Comparison of ENCODE assay signal across 24 cellular contexts in genomic region chr4:108115168-108115526, GRCh38. TPM values are rescaled to one million over a fixed set of nuclear protein-coding genes. Genes with fewer than 3 reads are reported as not detected.
DNase-seq lines count a peak whose midpoint lies in the region; ATAC-seq and TF ChIP-seq lines count a peak whose summit lies in the region.
"Had no signal": no experiment of that assay in that cellular context is flagged by ENCODE, and none has a peak within 500 bp of the region (broad histone marks: within the 10 kb centered on the region; RNA-seq: fewer than 3 reads in every experiment).

No MANE protein-coding gene starts in this region.

- peaks cover 82 to 97% of the 10 kb centered on the region in 2 donors for H3K4me1 ChIP-seq in naive thymus-derived CD4-positive, alpha-beta T cell (ENCODE audit: control insufficient read depth in 2 of 2, insufficient read depth in 2 of 2, low read length in 2 of 2)
- H3K4me1 ChIP-seq in PC-9 (replicated peaks; ENCODE audit: insufficient read depth): peaks cover 16% of the 10 kb centered on the region
- no peaks in the 10 kb centered on the region for H3K4me1 ChIP-seq in SJCRH30
- H3K4me1 ChIP-seq: esophagus muscularis mucosa had no signal

- intact Hi-C loops in activated CD4-positive, alpha-beta T cell treated with anti-CD3 and anti-CD28 coated beads, Interleukin-2, amount 10 ng/mL, durations not matched to agents 24 days and 14 days (cut with micrococcal nuclease): no loop called here
- intact Hi-C loops in CD4-positive, alpha-beta T cell (cut with DNase I, micrococcal nuclease): loop anchor here (2.0 to 10.0 kb wide), 3 partner anchors 34 to 63 kb away; partner anchors contain the start of gene LEF1 (in 1 of the 2)
- intact Hi-C loops in activated T-helper 1 cell treated with anti-CD3 and anti-CD28 coated beads, Interleukin-12 subunit alpha, Interleukin-12 subunit beta, Interleukin-2, Interleukin-4 antibody, amounts not matched to agents 30 ng/mL and 10 ng/mL and 1 ng/mL, durations not matched to agents 14 hours and 24 hours and 36 hours (cut with micrococcal nuclease): loop anchor here (1.0 to 10.0 kb wide), 3 partner anchors 15 to 1450 kb away; partner anchors contain the start of genes MCUB and RPL34
- intact Hi-C loops in naive thymus-derived CD4-positive, alpha-beta T cell (cut with micrococcal nuclease): loop anchor here in 1 of 2 donors (5.0 kb wide), 1 partner anchor 317 kb away; no protein-coding TSS in a partner anchor
- intact Hi-C loops in PC-9 (cut with micrococcal nuclease; ENCODE audit: unreplicated experiment): no loop called here

- no peaks in the 10 kb centered on the region for H3K27me3 ChIP-seq in CD4-positive, alpha-beta T cell (ENCODE audit: control insufficient read depth, insufficient read depth, low read length)
- H3K27me3 ChIP-seq in naive thymus-derived CD4-positive, alpha-beta T cell (ENCODE audit: control insufficient read depth in 2 of 2, insufficient read depth in 2 of 2, low read length in 2 of 2): no peaks in the 10 kb centered on the region
- H3K27me3 ChIP-seq in PC-9 (ENCODE audit: insufficient read depth, low read depth) (no peaks in the 10 kb centered on the region), SJCRH30 (no peaks in the 10 kb centered on the region)
- H3K27me3 ChIP-seq: body of pancreas, esophagus muscularis mucosa, suprapubic skin had no signal

- no TSS peak for BruUV-seq in PC-9 (replicated peaks; lab: Mats Ljungman, UMichigan)

- CTCF ChIA-PET in CD4-positive, alpha-beta T cell (lab: Charles Lee): interaction anchor here (0.9 to 3.3 kb wide), 6 partner anchors 15 to 85 kb away, joined by 3 to 11 read pairs (median 4); no protein-coding TSS in a partner anchor
- CTCF ChIA-PET in naive thymus-derived CD4-positive, alpha-beta T cell (lab: Charles Lee): interaction anchor here (0.6 to 1.6 kb wide), 7 partner anchors 24 to 397 kb away, joined by 3 to 5 read pairs (median 4); no protein-coding TSS in a partner anchor
- CTCF ChIA-PET in PC-9 (lab: Charles Lee): interaction anchor here (0.5 kb wide), 1 partner anchor 134 kb away, joined by 5 read pairs; no protein-coding TSS in a partner anchor

- no peaks in the 10 kb centered on the region for H3K79me2 ChIP-seq in PC-9 (ENCODE audit: low read depth)

- H3K4me3 ChIP-seq in naive thymus-derived CD4-positive, alpha-beta T cell (ENCODE audit: low read length): peak overlapping the region; percentile 10
- H3K4me3 ChIP-seq in PC-9 (no peak overlapping the region), SJCRH30 (no peak overlapping the region)
- H3K4me3 ChIP-seq: body of pancreas, coronary artery, esophagus muscularis mucosa, skin epidermis, suprapubic skin had no signal

- peaks cover 6% of the 10 kb centered on the region; the same call in 1 of the 2 replicates for H4K20me1 ChIP-seq in PC-9 (ENCODE audit: insufficient read depth)

- no peak for TF ChIP-seq CTCF in CD4-positive, alpha-beta T cell (IDR thresholded peaks at IDR 0.05)
- no peak for TF ChIP-seq CTCF in PC-9 (conservative IDR thresholded peaks at IDR 0.05)

- H3K27ac Mint-ChIP-seq in activated CD4-positive, alpha-beta T cell treated with anti-CD3 and anti-CD28 coated beads, Interleukin-2, amount 10 ng/mL, durations not matched to agents 24 days and 14 days: peak overlapping the region; percentile 87
- H3K27ac Mint-ChIP-seq in CD4-positive, alpha-beta T cell: peak overlapping the region; percentile 92
- peak overlapping the region; percentile 95 for H3K27ac Mint-ChIP-seq in activated T-helper 1 cell treated with anti-CD3 and anti-CD28 coated beads, Interleukin-12 subunit alpha, Interleukin-12 subunit beta, Interleukin-2, Interleukin-4 antibody, amounts not matched to agents 30 ng/mL and 10 ng/mL and 1 ng/mL, durations not matched to agents 14 hours and 24 hours and 36 hours
- H3K27ac Mint-ChIP-seq in naive thymus-derived CD4-positive, alpha-beta T cell: peak overlapping the region; percentile 84 to 98 (median 90)
- H3K27ac Mint-ChIP-seq: B cell, endodermal cell, memory B cell had no signal

- no peaks in the 10 kb centered on the region for H3K27me3 Mint-ChIP-seq in activated CD4-positive, alpha-beta T cell treated with anti-CD3 and anti-CD28 coated beads, Interleukin-2, amount 10 ng/mL, durations not matched to agents 24 days and 14 days
- no peaks in the 10 kb centered on the region for H3K27me3 Mint-ChIP-seq in CD4-positive, alpha-beta T cell
- no peaks in the 10 kb centered on the region for H3K27me3 Mint-ChIP-seq in activated T-helper 1 cell treated with anti-CD3 and anti-CD28 coated beads, Interleukin-12 subunit alpha, Interleukin-12 subunit beta, Interleukin-2, Interleukin-4 antibody, amounts not matched to agents 30 ng/mL and 10 ng/mL and 1 ng/mL, durations not matched to agents 14 hours and 24 hours and 36 hours (ENCODE audit: insufficient read depth)
- H3K27me3 Mint-ChIP-seq in naive thymus-derived CD4-positive, alpha-beta T cell: no peaks in the 10 kb centered on the region

- peak overlapping the region; percentile 89 for H3K27ac ChIP-seq in CD4-positive, alpha-beta T cell (ENCODE audit: low read depth, low read length)
- H3K27ac ChIP-seq in naive thymus-derived CD4-positive, alpha-beta T cell (ENCODE audit: low read depth, low read length): peak overlapping the region; percentile 80
- no peak overlapping the region for H3K27ac ChIP-seq in PC-9
- no peak overlapping the region for H3K27ac ChIP-seq in SJCRH30
- H3K27ac ChIP-seq: body of pancreas, coronary artery, esophagus muscularis mucosa, suprapubic skin had no signal

- no peaks in the 10 kb centered on the region for H3K9me2 ChIP-seq in PC-9 (ENCODE audit: insufficient read depth)

- POLR2A ChIA-PET in CD4-positive, alpha-beta T cell (lab: Charles Lee): interaction anchor here (0.7 to 14.8 kb wide), 20 partner anchors 7 to 84 kb away, joined by 3 to 216 read pairs (median 9); partner anchors contain the start of gene LEF1
- POLR2A ChIA-PET in naive thymus-derived CD4-positive, alpha-beta T cell (lab: Charles Lee): interaction anchor here (0.6 to 24.0 kb wide), 18 partner anchors 8 to 353 kb away, joined by 3 to 400 read pairs (median 10); partner anchors contain the start of gene LEF1
- POLR2A ChIA-PET in PC-9 (lab: Charles Lee; ENCODE audit: unreplicated experiment): interaction anchor here (0.7 kb wide), 1 partner anchor 37 kb away, joined by 3 read pairs; no protein-coding TSS in a partner anchor

- H2AFZ ChIP-seq in PC-9: no peak overlapping the region

- H3K36me3 ChIP-seq in naive thymus-derived CD4-positive, alpha-beta T cell (ENCODE audit: control insufficient read depth in 2 of 3, insufficient read depth in 3 of 3, low read length in 3 of 3): peaks cover 0 to 9% (median 7%) of the 10 kb centered on the region in 3 experiments
- H3K36me3 ChIP-seq in PC-9 (ENCODE audit: low read depth) (no peaks in the 10 kb centered on the region), SJCRH30 (no peaks in the 10 kb centered on the region)
- H3K36me3 ChIP-seq: esophagus muscularis mucosa, suprapubic skin had no signal

- H3K4me3 Mint-ChIP-seq in activated CD4-positive, alpha-beta T cell treated with anti-CD3 and anti-CD28 coated beads, Interleukin-2, amount 10 ng/mL, durations not matched to agents 24 days and 14 days: peak overlapping the region; percentile 73
- H3K4me3 Mint-ChIP-seq in CD4-positive, alpha-beta T cell: peak overlapping the region; percentile 28
- peak overlapping the region; percentile 30 for H3K4me3 Mint-ChIP-seq in activated T-helper 1 cell treated with anti-CD3 and anti-CD28 coated beads, Interleukin-12 subunit alpha, Interleukin-12 subunit beta, Interleukin-2, Interleukin-4 antibody, amounts not matched to agents 30 ng/mL and 10 ng/mL and 1 ng/mL, durations not matched to agents 14 hours and 24 hours and 36 hours
- H3K4me3 Mint-ChIP-seq in naive thymus-derived CD4-positive, alpha-beta T cell: peak overlapping the region; percentile 69 to 89 (median 80)
- H3K4me3 Mint-ChIP-seq: B cell, endodermal cell, memory B cell had no signal

- H3K4me2 ChIP-seq in PC-9: no peak overlapping the region

- H3F3A ChIP-seq in PC-9 (ENCODE audit: insufficient read depth, low read depth): peaks cover 6% of the 10 kb centered on the region

- H3K9me3 ChIP-seq in CD4-positive, alpha-beta T cell (ENCODE audit: control insufficient read depth, low read length): no peaks in the 10 kb centered on the region
- no peaks in the 10 kb centered on the region for H3K9me3 ChIP-seq in naive thymus-derived CD4-positive, alpha-beta T cell (ENCODE audit: control insufficient read depth in 2 of 3, low read length in 3 of 3)
- H3K9me3 ChIP-seq in PC-9 (ENCODE audit: insufficient read depth, low read depth): no peaks in the 10 kb centered on the region
- H3K9me3 ChIP-seq in SJCRH30 (replicated peaks): no peaks in the 10 kb centered on the region
- H3K9me3 ChIP-seq: body of pancreas, esophagus muscularis mucosa, suprapubic skin had no signal

- no peak for ATAC-seq in CD4-positive, alpha-beta T cell (ENCODE audit: poor library complexity)
- no peak for ATAC-seq in naive thymus-derived CD4-positive, alpha-beta T cell
- ATAC-seq: body of pancreas, left colon, Right ventricle myocardium inferior had no signal

- peaks cover 40% of the 10 kb centered on the region for H3K36me3 Mint-ChIP-seq in activated CD4-positive, alpha-beta T cell treated with anti-CD3 and anti-CD28 coated beads, Interleukin-2, amount 10 ng/mL, durations not matched to agents 24 days and 14 days (ENCODE audit: low read depth)
- peaks cover 86% of the 10 kb centered on the region for H3K36me3 Mint-ChIP-seq in CD4-positive, alpha-beta T cell (ENCODE audit: low read depth)
- H3K36me3 Mint-ChIP-seq in activated T-helper 1 cell treated with anti-CD3 and anti-CD28 coated beads, Interleukin-12 subunit alpha, Interleukin-12 subunit beta, Interleukin-2, Interleukin-4 antibody, amounts not matched to agents 30 ng/mL and 10 ng/mL and 1 ng/mL, durations not matched to agents 14 hours and 24 hours and 36 hours (ENCODE audit: low read depth): peaks cover 35% of the 10 kb centered on the region
- H3K36me3 Mint-ChIP-seq in naive thymus-derived CD4-positive, alpha-beta T cell: peaks cover 10 to 54% (median 38%) of the 10 kb centered on the region in 5 donors
- H3K36me3 Mint-ChIP-seq: memory B cell had no signal

- DNase-seq in activated CD4-positive, alpha-beta T cell treated with anti-CD3 and anti-CD28 coated beads, Interleukin-2, amount 10 ng/mL, durations not matched to agents 24 days and 14 days: peak; percentile 52
- no peak for DNase-seq in activated CD4-positive, alpha-beta T cell treated with anti-CD3 and anti-CD28 coated beads for 1 hour
- DNase-seq in CD4-positive, alpha-beta T cell: no peak
- no peak for DNase-seq in activated T-helper 1 cell treated with anti-CD3 and anti-CD28 coated beads, Interleukin-12 subunit alpha, Interleukin-12 subunit beta, Interleukin-2, Interleukin-4 antibody, amounts not matched to agents 30 ng/mL and 10 ng/mL and 1 ng/mL, durations not matched to agents 14 hours and 24 hours and 36 hours (ENCODE audit: low spot score)
- no peak for DNase-seq in naive thymus-derived CD4-positive, alpha-beta T cell
- no peak for DNase-seq in globus pallidus (ENCODE audit: low spot score)
- DNase-seq in PC-9: no peak
- no peak for DNase-seq in SJCRH30
- DNase-seq: body of pancreas, EL, endodermal cell, foreskin melanocyte, H7, left colon, NCI-H2081, NCI-H226, NCI-H774 had no signal

- H3K4me1 Mint-ChIP-seq in activated CD4-positive, alpha-beta T cell treated with anti-CD3 and anti-CD28 coated beads, Interleukin-2, amount 10 ng/mL, durations not matched to agents 24 days and 14 days: peaks cover 89% of the 10 kb centered on the region
- H3K4me1 Mint-ChIP-seq in CD4-positive, alpha-beta T cell (ENCODE audit: low read depth): peaks cover 97% of the 10 kb centered on the region
- H3K4me1 Mint-ChIP-seq in activated T-helper 1 cell treated with anti-CD3 and anti-CD28 coated beads, Interleukin-12 subunit alpha, Interleukin-12 subunit beta, Interleukin-2, Interleukin-4 antibody, amounts not matched to agents 30 ng/mL and 10 ng/mL and 1 ng/mL, durations not matched to agents 14 hours and 24 hours and 36 hours (ENCODE audit: low read depth): peaks cover 98% of the 10 kb centered on the region
- H3K4me1 Mint-ChIP-seq in naive thymus-derived CD4-positive, alpha-beta T cell: peaks cover 67 to 100% (median 97%) of the 10 kb centered on the region in 7 donors

- peaks cover 4% of the 10 kb centered on the region for H3K9me3 Mint-ChIP-seq in activated CD4-positive, alpha-beta T cell treated with anti-CD3 and anti-CD28 coated beads, Interleukin-2, amount 10 ng/mL, durations not matched to agents 24 days and 14 days
- no peaks in the 10 kb centered on the region for H3K9me3 Mint-ChIP-seq in CD4-positive, alpha-beta T cell
- no peaks in the 10 kb centered on the region for H3K9me3 Mint-ChIP-seq in activated T-helper 1 cell treated with anti-CD3 and anti-CD28 coated beads, Interleukin-12 subunit alpha, Interleukin-12 subunit beta, Interleukin-2, Interleukin-4 antibody, amounts not matched to agents 30 ng/mL and 10 ng/mL and 1 ng/mL, durations not matched to agents 14 hours and 24 hours and 36 hours
- H3K9me3 Mint-ChIP-seq in naive thymus-derived CD4-positive, alpha-beta T cell: no peaks in the 10 kb centered on the region
- H3K9me3 Mint-ChIP-seq: endodermal cell, memory B cell had no signal

RNA-seq across cellular contexts. Expression of gene LEF1, which starts 53.6 kb away (rescaled TPM):
- total RNA-seq in activated CD4-positive, alpha-beta T cell treated with anti-CD3 and anti-CD28 coated beads, Interleukin-2, amount 10 ng/mL, durations not matched to agents 24 days and 14 days: 131 and 141 TPM in 2 replicates
- 100 to 1,000 TPM; 409 to 438 TPM for total RNA-seq in CD4-positive, alpha-beta T cell
- total RNA-seq in activated T-helper 1 cell treated with anti-CD3 and anti-CD28 coated beads, Interleukin-12 subunit alpha, Interleukin-12 subunit beta, Interleukin-2, Interleukin-4 antibody, amounts not matched to agents 30 ng/mL and 10 ng/mL and 1 ng/mL, durations not matched to agents 14 hours and 24 hours and 36 hours: 133 and 139 TPM in 2 replicates
- total RNA-seq in naive thymus-derived CD4-positive, alpha-beta T cell: 100 to 1,000 TPM; 270 to 830 (median 674) TPM
- polyA plus RNA-seq in naive thymus-derived CD4-positive, alpha-beta T cell: 100 to 1,000 TPM; 637 to 928 TPM
- total RNA-seq in PC-9 (2021): 2.8 and 3.4 TPM in 2 replicates
- 83.9 and 84.4 TPM in 2 replicates for total RNA-seq in SJCRH30 (2014; rRNA removed; shearing (Covaris generic))

Comparison
In these comparisons a context has a peak if more than half of its experiments do, and no peak if none do; other contexts are left out.
1. H3K4me3 Mint-ChIP-seq: peak in every context shown above with its lines; median percentile 80 in naive thymus-derived CD4-positive, alpha-beta T cell; 73 in activated CD4-positive, alpha-beta T cell treated with anti-CD3 and anti-CD28 coated beads, Interleukin-2, amount 10 ng/mL, durations not matched to agents 24 days and 14 days; 30 in activated T-helper 1 cell treated with anti-CD3 and anti-CD28 coated beads, Interleukin-12 subunit alpha, Interleukin-12 subunit beta, Interleukin-2, Interleukin-4 antibody, amounts not matched to agents 30 ng/mL and 10 ng/mL and 1 ng/mL, durations not matched to agents 14 hours and 24 hours and 36 hours; 28 in CD4-positive, alpha-beta T cell.
2. H3K27ac ChIP-seq: peak in CD4-positive, alpha-beta T cell (single experiment) and naive thymus-derived CD4-positive, alpha-beta T cell (single experiment); none in PC-9 (single experiment) and SJCRH30 (single experiment).
3. RNA of gene LEF1, which starts 53.6 kb away (total RNA-seq): 270 to 830 TPM in naive thymus-derived CD4-positive, alpha-beta T cell, 409 to 438 TPM in CD4-positive, alpha-beta T cell, 131 to 141 TPM in activated CD4-positive, alpha-beta T cell treated with anti-CD3 and anti-CD28 coated beads, Interleukin-2, amount 10 ng/mL, durations not matched to agents 24 days and 14 days, 133 to 139 TPM in activated T-helper 1 cell treated with anti-CD3 and anti-CD28 coated beads, Interleukin-12 subunit alpha, Interleukin-12 subunit beta, Interleukin-2, Interleukin-4 antibody, amounts not matched to agents 30 ng/mL and 10 ng/mL and 1 ng/mL, durations not matched to agents 14 hours and 24 hours and 36 hours and 83.9 to 84.4 TPM in SJCRH30; 2.8 to 3.4 TPM in PC-9; every median in the first group is over 10 times any median in the second.
4. intact Hi-C loops: an anchor here in CD4-positive, alpha-beta T cell (2.0 to 10.0 kb wide) and activated T-helper 1 cell treated with anti-CD3 and anti-CD28 coated beads, Interleukin-12 subunit alpha, Interleukin-12 subunit beta, Interleukin-2, Interleukin-4 antibody, amounts not matched to agents 30 ng/mL and 10 ng/mL and 1 ng/mL, durations not matched to agents 14 hours and 24 hours and 36 hours (1.0 to 10.0 kb wide); none called in activated CD4-positive, alpha-beta T cell treated with anti-CD3 and anti-CD28 coated beads, Interleukin-2, amount 10 ng/mL, durations not matched to agents 24 days and 14 days and PC-9.
5. Peak in every context shown above with its lines, with median percentiles within 50 percentile points of each other: H3K27ac Mint-ChIP-seq.